Comparison of ENCODE assay signal across 13 cellular contexts in genomic region chr7:102974366-102975236, GRCh38.
DNase-seq lines count a peak whose midpoint lies in the region; ATAC-seq and TF ChIP-seq lines count a peak whose summit lies in the region.
"Had no signal": no experiment of that assay in that cellular context is flagged by ENCODE, and none has a peak within 500 bp of the region (broad histone marks: within the 10 kb centered on the region; RNA-seq: fewer than 3 reads in every experiment).

No MANE protein-coding gene starts in this region.

- no peak overlapping the region for H3K27ac ChIP-seq in lower lobe of right lung
- no peak overlapping the region for H3K27ac ChIP-seq in breast epithelium
- H3K27ac ChIP-seq: coronary artery, sigmoid colon, suprapubic skin had no signal

- DNase-seq in GM12865 (ENCODE audit: low read depth) (peak; percentile 5), HT1080 (ENCODE audit: low read depth) (peak; percentile 38), lower lobe of right lung (no peak), T-helper 9 cell (no peak), CD1c-positive myeloid dendritic cell (ENCODE audit: extremely low spot score) (no peak), breast epithelium (ENCODE audit: low spot score in 2 of 2) (no peak)
- DNase-seq: activated CD8-positive, alpha-beta memory T cell treated with anti-CD3 and anti-CD28 coated beads for 24 hours; naive B cell; NCI-H1694; sigmoid colon had no signal

- no peaks in the 10 kb centered on the region for H3K27me3 ChIP-seq in lower lobe of right lung (ENCODE audit: low read depth)
- no peaks in the 10 kb centered on the region for H3K27me3 ChIP-seq in breast epithelium
- H3K27me3 ChIP-seq: sigmoid colon, suprapubic skin had no signal

- TF ChIP-seq CTCF in GM12865 (IDR thresholded peaks at IDR 0.05; ENCODE audit: insufficient read depth, low read depth, low read length, missing control alignments): peak; percentile 13
- peak; percentile 9 for TF ChIP-seq CTCF in lower lobe of right lung (IDR thresholded peaks at IDR 0.05)
- no peak for TF ChIP-seq CTCF in breast epithelium (IDR thresholded peaks at IDR 0.05)

- intact Hi-C loops in lower lobe of right lung (cut with DNase I) (no loop called here), breast epithelium (cut with DNase I; ENCODE audit: low total_unique reads) (no loop called here)

- H3K4me1 ChIP-seq in lower lobe of right lung: no peaks in the 10 kb centered on the region
- H3K4me1 ChIP-seq in breast epithelium: no peaks in the 10 kb centered on the region
- H3K4me1 ChIP-seq: sigmoid colon had no signal

- no peak for TF ChIP-seq POLR2A in breast epithelium (IDR thresholded peaks at IDR 0.05)

- H3K4me3 ChIP-seq in GM12865 (ENCODE audit: low read depth, low read length): no peak overlapping the region
- H3K4me3 ChIP-seq in lower lobe of right lung: no peak overlapping the region
- no peak overlapping the region for H3K4me3 ChIP-seq in breast epithelium
- H3K4me3 ChIP-seq: coronary artery, sigmoid colon, suprapubic skin had no signal

- H3K9me3 ChIP-seq in lower lobe of right lung (peaks cover 5% of the 10 kb centered on the region), breast epithelium (no peaks in the 10 kb centered on the region)
- H3K9me3 ChIP-seq: suprapubic skin had no signal

- ATAC-seq in SK-N-SH treated with all-trans-retinoic acid at 6 μM for 48 hours: peak; percentile 62; the same call in 2 of the 3 replicates
- no peak for ATAC-seq in lower lobe of right lung

- H3K36me3 ChIP-seq in lower lobe of right lung (no peaks in the 10 kb centered on the region), breast epithelium (no peaks in the 10 kb centered on the region)
- H3K36me3 ChIP-seq: sigmoid colon, suprapubic skin had no signal

TF ChIP-seq in SK-N-SH treated with all-trans-retinoic acid at 6 μM for 48 hours, 23 proteins besides CTCF, POLR2A, EP300 and RAD21:
- TF ChIP-seq ZNF8 (CRISPR knock-in tag; IDR thresholded peaks at IDR 0.05) (no peak), TSHZ2 (CRISPR knock-in tag; IDR thresholded peaks at IDR 0.05) (no peak), PPARA (CRISPR knock-in tag; IDR thresholded peaks at IDR 0.05; ENCODE audit: borderline replicate concordance) (no peak), BACH2 (CRISPR knock-in tag; IDR thresholded peaks at IDR 0.05; ENCODE audit: borderline replicate concordance) (no peak), POU6F1 (CRISPR knock-in tag; IDR thresholded peaks at IDR 0.05; ENCODE audit: borderline replicate concordance, low read depth) (no peak), RARB (CRISPR knock-in tag; IDR thresholded peaks at IDR 0.05) (no peak), ZNF70 (CRISPR knock-in tag; IDR thresholded peaks at IDR 0.05) (no peak), PATZ1 (CRISPR knock-in tag; IDR thresholded peaks at IDR 0.05; ENCODE audit: borderline replicate concordance) (no peak), CREB5 (CRISPR knock-in tag; IDR thresholded peaks at IDR 0.05; ENCODE audit: low read depth) (no peak), ZFP3 (CRISPR knock-in tag; IDR thresholded peaks at IDR 0.05) (no peak), ZFP30 (CRISPR knock-in tag; IDR thresholded peaks at IDR 0.05) (no peak), ZNF565 (CRISPR knock-in tag; conservative IDR thresholded peaks at IDR 0.05; ENCODE audit: low read depth) (no peak), TCF4 (CRISPR knock-in tag; IDR thresholded peaks at IDR 0.05; ENCODE audit: borderline replicate concordance) (no peak)

Comparison
In these comparisons a context has a peak if more than half of its experiments do, and no peak if none do; other contexts are left out.
1. DNase-seq: peak in GM12865 (single experiment) and HT1080 (single experiment); none in lower lobe of right lung (single experiment), T-helper 9 cell (single experiment), CD1c-positive myeloid dendritic cell (single experiment) and breast epithelium (0 of 2).
2. CTCF ChIP-seq: peak in GM12865 (single experiment) and lower lobe of right lung (single experiment); none in breast epithelium (0 of 3).